ENCODE assay signal across 25 cellular contexts in genomic region chr3:169781209-169781855, GRCh38. TPM values are rescaled to one million over a fixed set of nuclear protein-coding genes. Genes with fewer than 3 reads are reported as not detected.
DNase-seq lines count a peak whose midpoint lies in the region; ATAC-seq and TF ChIP-seq lines count a peak whose summit lies in the region.
"Had no signal": no experiment of that assay in that cellular context is flagged by ENCODE, and none has a peak within 500 bp of the region (broad histone marks: within the 10 kb centered on the region; RNA-seq: fewer than 3 reads in every experiment).

No MANE protein-coding gene starts in this region.

- POLR2A ChIA-PET in activated naive CD8-positive, alpha-beta T cell treated with anti-CD3 and anti-CD28 coated beads, Interleukin-2, amount 10 ng/mL, durations not matched to agents 7 days and 5 days (lab: Charles Lee), result interaction anchor here (1.0 to 2.6 kb wide), 3 partner anchors 9 to 30 kb away, joined by 3 to 18 read pairs (median 6); partner anchors contain the start of genes LRRC34, LRRIQ4 and MYNN

- no peak for TF ChIP-seq CTCF in mesothelial cell of epicardium (IDR thresholded peaks at IDR 0.05; ENCODE audit: unreplicated experiment)

- DNase-seq in left cardiac atrium (no peak), cardiac septum (ENCODE audit: low spot score) (no peak), OCI-M1 (lab: John Stamatoyannopoulos, UW) (peak; percentile 36), mesothelial cell of epicardium (ENCODE audit: low spot score in 2 of 2, unreplicated experiment in 2 of 2) (no peak), DMS114 treated with DMSO at 0.1 percent for 48 hours (lab: John Stamatoyannopoulos, UW; ENCODE audit: unreplicated experiment) (no peak)
- no peak for DNase-seq in activated naive CD8-positive, alpha-beta T cell treated with anti-CD3 and anti-CD28 coated beads, Interleukin-2, amount 10 ng/mL, durations not matched to agents 7 days and 5 days
- DNase-seq in natural killer cell treated with Interleukin-12 subunit alpha and Interleukin-12 subunit beta and Interleukin-15 and Interleukin-18, amount 100 ng/mL, for 72 hours (ENCODE audit: low spot score), result no peak
- DNase-seq: activated CD4-positive, alpha-beta T cell treated with anti-CD3 and anti-CD28 coated beads for 4 hours; DMS53; glutamatergic neuron; Kasumi-1; naive B cell; NCI-H1048; NCI-H2029 treated with DMSO at 0.1 percent for 48 hours; NCI-H226; NCI-H748 treated with DMSO at 0.1 percent for 48 hours; ovary; spleen; stimulated activated CD4-positive, alpha-beta T cell treated with anti-CD3 and anti-CD28 coated beads, Interleukin-4, amount 100 ng/mL, for 24 hours; stomach had no signal

- peaks cover 49% of the 10 kb centered on the region for H3K36me3 Mint-ChIP-seq in activated naive CD8-positive, alpha-beta T cell treated with anti-CD3 and anti-CD28 coated beads, Interleukin-2, amount 10 ng/mL, durations not matched to agents 7 days and 5 days
- H3K36me3 Mint-ChIP-seq in natural killer cell treated with Interleukin-12 subunit alpha and Interleukin-12 subunit beta and Interleukin-15 and Interleukin-18, amount 100 ng/mL, for 72 hours, result peaks cover 45% of the 10 kb centered on the region
- H3K36me3 Mint-ChIP-seq in mesothelial cell of epicardium, result peaks cover 26% of the 10 kb centered on the region

- H3K27ac Mint-ChIP-seq in activated naive CD8-positive, alpha-beta T cell treated with anti-CD3 and anti-CD28 coated beads, Interleukin-2, amount 10 ng/mL, durations not matched to agents 7 days and 5 days, result peak overlapping the region; percentile 78
- peak overlapping the region; percentile 76 to 83 for H3K27ac Mint-ChIP-seq in natural killer cell treated with Interleukin-12 subunit alpha and Interleukin-12 subunit beta and Interleukin-15 and Interleukin-18, amount 100 ng/mL, for 72 hours
- no peak overlapping the region for H3K27ac Mint-ChIP-seq in mesothelial cell of epicardium
- H3K27ac Mint-ChIP-seq: memory B cell had no signal

- intact Hi-C loops in left cardiac atrium (cut with DNase I) (loop anchor here in 1 of 2 donors (10.0 kb wide), 1 partner anchor 313 kb away; no protein-coding TSS in a partner anchor), cardiac septum (cut with DNase I) (no loop called here)

- no peaks in the 10 kb centered on the region for H3K27me3 Mint-ChIP-seq in activated naive CD8-positive, alpha-beta T cell treated with anti-CD3 and anti-CD28 coated beads, Interleukin-2, amount 10 ng/mL, durations not matched to agents 7 days and 5 days
- no peaks in the 10 kb centered on the region for H3K27me3 Mint-ChIP-seq in natural killer cell treated with Interleukin-12 subunit alpha and Interleukin-12 subunit beta and Interleukin-15 and Interleukin-18, amount 100 ng/mL, for 72 hours
- no peaks in the 10 kb centered on the region for H3K27me3 Mint-ChIP-seq in mesothelial cell of epicardium (ENCODE audit: low read depth)
- H3K27me3 Mint-ChIP-seq: brain, memory B cell, naive B cell had no signal

- peak; percentile 30 to 59 for ATAC-seq in left cardiac atrium
- no peak for ATAC-seq in activated naive CD8-positive, alpha-beta T cell treated with anti-CD3 and anti-CD28 coated beads, Interleukin-2, amount 10 ng/mL, durations not matched to agents 7 days and 5 days (ENCODE audit: low read depth)
- ATAC-seq in natural killer cell treated with Interleukin-12 subunit alpha and Interleukin-12 subunit beta and Interleukin-15 and Interleukin-18, amount 100 ng/mL, for 72 hours, result peak in 1 of 2 donors; percentile 48
- ATAC-seq in HG02678 (IDR thresholded peaks at IDR 0.05; ENCODE audit: unreplicated experiment), result no peak
- ATAC-seq: GM12878 had no signal

- H3K9me3 Mint-ChIP-seq in activated naive CD8-positive, alpha-beta T cell treated with anti-CD3 and anti-CD28 coated beads, Interleukin-2, amount 10 ng/mL, durations not matched to agents 7 days and 5 days, result no peaks in the 10 kb centered on the region
- no peaks in the 10 kb centered on the region for H3K9me3 Mint-ChIP-seq in natural killer cell treated with Interleukin-12 subunit alpha and Interleukin-12 subunit beta and Interleukin-15 and Interleukin-18, amount 100 ng/mL, for 72 hours
- H3K9me3 Mint-ChIP-seq in mesothelial cell of epicardium, result no peaks in the 10 kb centered on the region
- H3K9me3 Mint-ChIP-seq: brain, memory B cell, naive B cell had no signal

- H3K4me1 Mint-ChIP-seq in activated naive CD8-positive, alpha-beta T cell treated with anti-CD3 and anti-CD28 coated beads, Interleukin-2, amount 10 ng/mL, durations not matched to agents 7 days and 5 days, result peaks cover 36% of the 10 kb centered on the region
- H3K4me1 Mint-ChIP-seq in natural killer cell treated with Interleukin-12 subunit alpha and Interleukin-12 subunit beta and Interleukin-15 and Interleukin-18, amount 100 ng/mL, for 72 hours (ENCODE audit: low read depth in 2 of 2), result peaks cover 28 to 37% of the 10 kb centered on the region in 2 donors
- peaks cover under 1% of the 10 kb centered on the region for H3K4me1 Mint-ChIP-seq in mesothelial cell of epicardium

- peak overlapping the region; percentile 76 for H3K4me3 Mint-ChIP-seq in activated naive CD8-positive, alpha-beta T cell treated with anti-CD3 and anti-CD28 coated beads, Interleukin-2, amount 10 ng/mL, durations not matched to agents 7 days and 5 days
- peak overlapping the region; percentile 79 for H3K4me3 Mint-ChIP-seq in natural killer cell treated with Interleukin-12 subunit alpha and Interleukin-12 subunit beta and Interleukin-15 and Interleukin-18, amount 100 ng/mL, for 72 hours
- H3K4me3 Mint-ChIP-seq in mesothelial cell of epicardium, result no peak overlapping the region
- H3K4me3 Mint-ChIP-seq: brain, memory B cell, naive B cell had no signal

RNA-seq across cellular contexts. Expression of gene MYNN, which starts 8.1 kb away (rescaled TPM):
- total RNA-seq in left cardiac atrium (10 to 100 TPM; 13.0 to 13.8 TPM), cardiac septum (11.6 TPM), mesothelial cell of epicardium (16.8 to 17.3 TPM (median 17.1 TPM) in 3 replicates)
- total RNA-seq in activated naive CD8-positive, alpha-beta T cell treated with anti-CD3 and anti-CD28 coated beads, Interleukin-2, amount 10 ng/mL, durations not matched to agents 7 days and 5 days, result 10 to 100 TPM; 17.9 to 19.1 TPM
- total RNA-seq in natural killer cell treated with Interleukin-12 subunit alpha and Interleukin-12 subunit beta and Interleukin-15 and Interleukin-18, amount 100 ng/mL, for 72 hours, result 10 to 100 TPM; 14.0 to 14.5 TPM

RNA-seq across cellular contexts. Expression of gene ACTRT3, which starts 12.0 kb away (rescaled TPM):
- total RNA-seq in left cardiac atrium (1 to 10 TPM; 1.6 to 2.5 TPM), cardiac septum (0.57 TPM), mesothelial cell of epicardium (3.1 to 3.8 TPM (median 3.5 TPM) in 3 replicates)
- total RNA-seq in activated naive CD8-positive, alpha-beta T cell treated with anti-CD3 and anti-CD28 coated beads, Interleukin-2, amount 10 ng/mL, durations not matched to agents 7 days and 5 days, result under 1 TPM; 0.28 to 0.44 TPM
- 1 to 10 TPM; 1.5 to 2.0 TPM for total RNA-seq in natural killer cell treated with Interleukin-12 subunit alpha and Interleukin-12 subunit beta and Interleukin-15 and Interleukin-18, amount 100 ng/mL, for 72 hours

RNA-seq across cellular contexts. Expression of gene TERC, which starts 16.5 kb away (rescaled TPM):
- 1 to 10 TPM; 1.7 to 7.2 TPM for total RNA-seq in left cardiac atrium
- total RNA-seq in cardiac septum, result 0.86 TPM
- total RNA-seq in activated naive CD8-positive, alpha-beta T cell treated with anti-CD3 and anti-CD28 coated beads, Interleukin-2, amount 10 ng/mL, durations not matched to agents 7 days and 5 days, result 10 to 100 TPM in 1 of 2 experiments, 1 to 10 TPM in 1; 7.3 to 10.9 TPM
- total RNA-seq in natural killer cell treated with Interleukin-12 subunit alpha and Interleukin-12 subunit beta and Interleukin-15 and Interleukin-18, amount 100 ng/mL, for 72 hours, result 10 to 100 TPM in 1 of 2 donors, not detected in 1; 18.6 TPM
- 4.7 to 11.8 TPM (median 6.5 TPM) in 3 replicates for total RNA-seq in mesothelial cell of epicardium

RNA-seq across cellular contexts. Expression of gene LRRIQ4, which starts 31.3 kb away (rescaled TPM):
- total RNA-seq in left cardiac atrium (under 1 TPM in 1 of 2 donors, not detected in 1; 0.12 TPM), cardiac septum (not detected), mesothelial cell of epicardium (0.11 to 0.31 TPM (median 0.16 TPM) in 3 replicates)
- under 1 TPM; 0.22 to 0.23 TPM for total RNA-seq in activated naive CD8-positive, alpha-beta T cell treated with anti-CD3 and anti-CD28 coated beads, Interleukin-2, amount 10 ng/mL, durations not matched to agents 7 days and 5 days
- total RNA-seq in natural killer cell treated with Interleukin-12 subunit alpha and Interleukin-12 subunit beta and Interleukin-15 and Interleukin-18, amount 100 ng/mL, for 72 hours, result not detected
- total RNA-seq: tibial nerve had no signal

RNA-seq across cellular contexts. Expression of gene LRRC34, which starts 31.4 kb away (rescaled TPM):
- total RNA-seq in left cardiac atrium (1 to 10 TPM; 2.1 to 2.7 TPM), cardiac septum (2.3 TPM), mesothelial cell of epicardium (4.3 to 5.3 TPM (median 5.1 TPM) in 3 replicates)
- total RNA-seq in activated naive CD8-positive, alpha-beta T cell treated with anti-CD3 and anti-CD28 coated beads, Interleukin-2, amount 10 ng/mL, durations not matched to agents 7 days and 5 days, result 1 to 10 TPM; 6.9 to 8.1 TPM
- under 1 TPM; 0.38 to 0.50 TPM for total RNA-seq in natural killer cell treated with Interleukin-12 subunit alpha and Interleukin-12 subunit beta and Interleukin-15 and Interleukin-18, amount 100 ng/mL, for 72 hours

Comparison
In these comparisons a context has a peak if more than half of its experiments do, and no peak if none do; other contexts are left out.
1. ATAC-seq: peak in left cardiac atrium (2 of 2); none in activated naive CD8-positive, alpha-beta T cell treated with anti-CD3 and anti-CD28 coated beads, Interleukin-2, amount 10 ng/mL, durations not matched to agents 7 days and 5 days (single experiment) and HG02678 (single experiment).